Comparison of ENCODE assay signal across 8 cellular contexts in genomic region chr7:148773344-148773743, GRCh38.
A peak's percentile ranks its signal among the peaks of the same experiment; 100 is the strongest.
DNase-seq lines count a peak whose midpoint lies in the region; ATAC-seq and TF ChIP-seq lines count a peak whose summit lies in the region.

No MANE protein-coding gene starts in this region.

- H3K4me3 Mint-ChIP-seq in stimulated activated naive CD8-positive, alpha-beta T cell treated with anti-CD3 and anti-CD28 coated beads, Interleukin-15, Interleukin-2, amounts not matched to agents 100 ng/mL and 50 ng/mL, for 24 hours, result peak overlapping the region; percentile 14

- no peak overlapping the region for H3K4me3 ChIP-seq in astrocyte of the cerebellum (ENCODE audit: low read depth, low read length)

- TF ChIP-seq CTCF in astrocyte of the cerebellum (IDR thresholded peaks at IDR 0.05; ENCODE audit: low read depth, low read length, missing control alignments), result no peak

- ATAC-seq in GM18508 (IDR thresholded peaks at IDR 0.05; ENCODE audit: insufficient read depth, unreplicated experiment), result peak; percentile 83
- ATAC-seq in HG02610 (IDR thresholded peaks at IDR 0.05; ENCODE audit: unreplicated experiment), result peak; percentile 89

- H3K27me3 Mint-ChIP-seq in stimulated activated naive CD8-positive, alpha-beta T cell treated with anti-CD3 and anti-CD28 coated beads, Interleukin-15, Interleukin-2, amounts not matched to agents 100 ng/mL and 50 ng/mL, for 24 hours, result no peaks in the 10 kb centered on the region

- no peaks in the 10 kb centered on the region for H3K9me3 Mint-ChIP-seq in stimulated activated naive CD8-positive, alpha-beta T cell treated with anti-CD3 and anti-CD28 coated beads, Interleukin-15, Interleukin-2, amounts not matched to agents 100 ng/mL and 50 ng/mL, for 24 hours

- in situ Hi-C loops in astrocyte of the cerebellum (cut with HindIII; ENCODE audit: low sequenced_read_pairs), result no loop called here

- H3K36me3 Mint-ChIP-seq in stimulated activated naive CD8-positive, alpha-beta T cell treated with anti-CD3 and anti-CD28 coated beads, Interleukin-15, Interleukin-2, amounts not matched to agents 100 ng/mL and 50 ng/mL, for 24 hours (ENCODE audit: low read depth), result peaks cover 58% of the 10 kb centered on the region

- H3K27ac Mint-ChIP-seq in stimulated activated naive CD8-positive, alpha-beta T cell treated with anti-CD3 and anti-CD28 coated beads, Interleukin-15, Interleukin-2, amounts not matched to agents 100 ng/mL and 50 ng/mL, for 24 hours, result peak overlapping the region; percentile 62

- H3K4me1 Mint-ChIP-seq in stimulated activated naive CD8-positive, alpha-beta T cell treated with anti-CD3 and anti-CD28 coated beads, Interleukin-15, Interleukin-2, amounts not matched to agents 100 ng/mL and 50 ng/mL, for 24 hours (ENCODE audit: low read depth), result peaks cover 34% of the 10 kb centered on the region

- peak; percentile 82 for DNase-seq in NCI-H2227 (lab: John Stamatoyannopoulos, UW; ENCODE audit: unreplicated experiment)
- DNase-seq in astrocyte of the cerebellum (ENCODE audit: low read depth), result peak; percentile 78
- DNase-seq in ureter (ENCODE audit: low spot score), result no peak
- DNase-seq in foreskin melanocyte, result no peak
- DNase-seq in NCI-H2171 (lab: John Stamatoyannopoulos, UW), result no peak

Comparison
In these comparisons a context has a peak if more than half of its experiments do, and no peak if none do; other contexts are left out.
1. DNase-seq: peak in NCI-H2227 (single experiment) and astrocyte of the cerebellum (single experiment); none in ureter (single experiment), foreskin melanocyte (single experiment) and NCI-H2171 (single experiment).